2 cellular contexts compared by ENCODE assay signal in the genomic region with DNA sequence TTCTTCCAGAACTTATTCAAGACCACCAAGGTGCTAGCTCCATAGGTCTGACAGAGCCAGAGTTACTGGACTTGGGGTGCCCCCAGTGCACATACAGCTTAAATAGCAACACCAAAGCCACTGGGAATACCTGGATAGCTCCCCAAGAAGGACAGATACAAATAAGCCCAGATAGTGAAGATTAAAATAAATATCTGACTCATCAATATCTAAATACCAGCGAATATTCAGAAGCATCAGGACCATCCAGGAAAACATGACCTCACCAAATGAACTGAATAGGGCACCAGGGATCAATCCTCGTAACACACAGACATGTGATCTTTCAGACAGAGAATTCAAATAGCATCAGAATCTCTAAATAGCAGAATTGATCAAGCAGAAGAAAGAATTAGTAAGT.
TF ChIP-seq lines count a peak whose summit lies in the region.

No MANE protein-coding gene starts in this region.

TF ChIP-seq in HepG2, 621 proteins besides CTCF, POLR2A, EP300 and RAD21:
- no peak for TF ChIP-seq ZNF33B (CRISPR knock-in tag; IDR thresholded peaks at IDR 0.05)
- TF ChIP-seq, protein P1, sequence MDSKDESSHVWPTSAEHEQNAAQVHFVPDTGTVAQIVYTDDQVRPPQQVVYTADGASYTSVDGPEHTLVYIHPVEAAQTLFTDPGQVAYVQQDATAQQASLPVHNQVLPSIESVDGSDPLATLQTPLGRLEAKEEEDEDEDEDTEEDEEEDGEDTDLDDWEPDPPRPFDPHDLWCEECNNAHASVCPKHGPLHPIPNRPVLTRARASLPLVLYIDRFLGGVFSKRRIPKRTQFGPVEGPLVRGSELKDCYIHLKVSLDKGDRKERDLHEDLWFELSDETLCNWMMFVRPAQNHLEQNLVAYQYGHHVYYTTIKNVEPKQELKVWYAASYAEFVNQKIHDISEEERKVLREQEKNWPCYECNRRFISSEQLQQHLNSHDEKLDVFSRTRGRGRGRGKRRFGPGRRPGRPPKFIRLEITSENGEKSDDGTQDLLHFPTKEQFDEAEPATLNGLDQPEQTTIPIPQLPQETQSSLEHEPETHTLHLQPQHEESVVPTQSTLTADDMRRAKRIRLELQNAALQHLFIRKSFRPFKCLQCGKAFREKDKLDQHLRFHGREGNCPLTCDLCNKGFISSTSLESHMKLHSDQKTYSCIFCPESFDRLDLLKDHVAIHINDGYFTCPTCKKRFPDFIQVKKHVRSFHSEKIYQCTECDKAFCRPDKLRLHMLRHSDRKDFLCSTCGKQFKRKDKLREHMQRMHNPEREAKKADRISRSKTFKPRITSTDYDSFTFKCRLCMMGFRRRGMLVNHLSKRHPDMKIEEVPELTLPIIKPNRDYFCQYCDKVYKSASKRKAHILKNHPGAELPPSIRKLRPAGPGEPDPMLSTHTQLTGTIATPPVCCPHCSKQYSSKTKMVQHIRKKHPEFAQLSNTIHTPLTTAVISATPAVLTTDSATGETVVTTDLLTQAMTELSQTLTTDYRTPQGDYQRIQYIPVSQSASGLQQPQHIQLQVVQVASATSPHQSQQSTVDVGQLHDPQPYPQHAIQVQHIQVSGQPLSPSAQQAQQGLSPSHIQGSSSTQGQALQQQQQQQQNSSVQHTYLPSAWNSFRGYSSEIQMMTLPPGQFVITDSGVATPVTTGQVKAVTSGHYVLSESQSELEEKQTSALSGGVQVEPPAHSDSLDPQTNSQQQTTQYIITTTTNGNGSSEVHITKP (CRISPR knock-in tag; IDR thresholded peaks at IDR 0.05; ENCODE audit: low read depth): no peak
- TF ChIP-seq MAFK (conservative IDR thresholded peaks at IDR 0.05 in 1 of 2, IDR thresholded peaks at IDR 0.05 in 1 of 2; ENCODE audit: low read length in 2 of 2): peak; percentile 63 to 86
- no peak for TF ChIP-seq FOSL1 (CRISPR knock-in tag; IDR thresholded peaks at IDR 0.05; ENCODE audit: borderline replicate concordance)
- TF ChIP-seq MAFF (IDR thresholded peaks at IDR 0.05; ENCODE audit: low read depth, low read length): peak; percentile 77
- TF ChIP-seq, protein P2, sequence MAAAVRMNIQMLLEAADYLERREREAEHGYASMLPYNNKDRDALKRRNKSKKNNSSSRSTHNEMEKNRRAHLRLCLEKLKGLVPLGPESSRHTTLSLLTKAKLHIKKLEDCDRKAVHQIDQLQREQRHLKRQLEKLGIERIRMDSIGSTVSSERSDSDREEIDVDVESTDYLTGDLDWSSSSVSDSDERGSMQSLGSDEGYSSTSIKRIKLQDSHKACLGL (CRISPR knock-in tag; IDR thresholded peaks at IDR 0.05): no peak
- TF ChIP-seq MTA1 (CRISPR knock-in tag; IDR thresholded peaks at IDR 0.05; ENCODE audit: borderline replicate concordance): no peak
- TF ChIP-seq TBX2 (CRISPR knock-in tag; IDR thresholded peaks at IDR 0.05; ENCODE audit: borderline replicate concordance): no peak
- no peak for TF ChIP-seq NFYB (CRISPR knock-in tag; IDR thresholded peaks at IDR 0.05)
- TF ChIP-seq IKZF1 (IDR thresholded peaks at IDR 0.05): no peak

TF ChIP-seq in K562, 482 proteins besides CTCF, POLR2A, EP300 and RAD21:
- TF ChIP-seq, protein P3, sequence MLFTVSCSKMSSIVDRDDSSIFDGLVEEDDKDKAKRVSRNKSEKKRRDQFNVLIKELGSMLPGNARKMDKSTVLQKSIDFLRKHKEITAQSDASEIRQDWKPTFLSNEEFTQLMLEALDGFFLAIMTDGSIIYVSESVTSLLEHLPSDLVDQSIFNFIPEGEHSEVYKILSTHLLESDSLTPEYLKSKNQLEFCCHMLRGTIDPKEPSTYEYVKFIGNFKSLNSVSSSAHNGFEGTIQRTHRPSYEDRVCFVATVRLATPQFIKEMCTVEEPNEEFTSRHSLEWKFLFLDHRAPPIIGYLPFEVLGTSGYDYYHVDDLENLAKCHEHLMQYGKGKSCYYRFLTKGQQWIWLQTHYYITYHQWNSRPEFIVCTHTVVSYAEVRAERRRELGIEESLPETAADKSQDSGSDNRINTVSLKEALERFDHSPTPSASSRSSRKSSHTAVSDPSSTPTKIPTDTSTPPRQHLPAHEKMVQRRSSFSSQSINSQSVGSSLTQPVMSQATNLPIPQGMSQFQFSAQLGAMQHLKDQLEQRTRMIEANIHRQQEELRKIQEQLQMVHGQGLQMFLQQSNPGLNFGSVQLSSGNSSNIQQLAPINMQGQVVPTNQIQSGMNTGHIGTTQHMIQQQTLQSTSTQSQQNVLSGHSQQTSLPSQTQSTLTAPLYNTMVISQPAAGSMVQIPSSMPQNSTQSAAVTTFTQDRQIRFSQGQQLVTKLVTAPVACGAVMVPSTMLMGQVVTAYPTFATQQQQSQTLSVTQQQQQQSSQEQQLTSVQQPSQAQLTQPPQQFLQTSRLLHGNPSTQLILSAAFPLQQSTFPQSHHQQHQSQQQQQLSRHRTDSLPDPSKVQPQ (CRISPR knock-in tag; IDR thresholded peaks at IDR 0.05; ENCODE audit: borderline replicate concordance): no peak
- TF ChIP-seq, protein P4, sequence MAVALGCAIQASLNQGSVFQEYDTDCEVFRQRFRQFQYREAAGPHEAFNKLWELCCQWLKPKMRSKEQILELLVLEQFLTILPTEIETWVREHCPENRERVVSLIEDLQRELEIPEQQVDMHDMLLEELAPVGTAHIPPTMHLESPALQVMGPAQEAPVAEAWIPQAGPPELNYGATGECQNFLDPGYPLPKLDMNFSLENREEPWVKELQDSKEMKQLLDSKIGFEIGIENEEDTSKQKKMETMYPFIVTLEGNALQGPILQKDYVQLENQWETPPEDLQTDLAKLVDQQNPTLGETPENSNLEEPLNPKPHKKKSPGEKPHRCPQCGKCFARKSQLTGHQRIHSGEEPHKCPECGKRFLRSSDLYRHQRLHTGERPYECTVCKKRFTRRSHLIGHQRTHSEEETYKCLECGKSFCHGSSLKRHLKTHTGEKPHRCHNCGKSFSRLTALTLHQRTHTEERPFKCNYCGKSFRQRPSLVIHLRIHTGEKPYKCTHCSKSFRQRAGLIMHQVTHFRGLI (CRISPR knock-in tag; IDR thresholded peaks at IDR 0.05): no peak
- TF ChIP-seq, protein P5, sequence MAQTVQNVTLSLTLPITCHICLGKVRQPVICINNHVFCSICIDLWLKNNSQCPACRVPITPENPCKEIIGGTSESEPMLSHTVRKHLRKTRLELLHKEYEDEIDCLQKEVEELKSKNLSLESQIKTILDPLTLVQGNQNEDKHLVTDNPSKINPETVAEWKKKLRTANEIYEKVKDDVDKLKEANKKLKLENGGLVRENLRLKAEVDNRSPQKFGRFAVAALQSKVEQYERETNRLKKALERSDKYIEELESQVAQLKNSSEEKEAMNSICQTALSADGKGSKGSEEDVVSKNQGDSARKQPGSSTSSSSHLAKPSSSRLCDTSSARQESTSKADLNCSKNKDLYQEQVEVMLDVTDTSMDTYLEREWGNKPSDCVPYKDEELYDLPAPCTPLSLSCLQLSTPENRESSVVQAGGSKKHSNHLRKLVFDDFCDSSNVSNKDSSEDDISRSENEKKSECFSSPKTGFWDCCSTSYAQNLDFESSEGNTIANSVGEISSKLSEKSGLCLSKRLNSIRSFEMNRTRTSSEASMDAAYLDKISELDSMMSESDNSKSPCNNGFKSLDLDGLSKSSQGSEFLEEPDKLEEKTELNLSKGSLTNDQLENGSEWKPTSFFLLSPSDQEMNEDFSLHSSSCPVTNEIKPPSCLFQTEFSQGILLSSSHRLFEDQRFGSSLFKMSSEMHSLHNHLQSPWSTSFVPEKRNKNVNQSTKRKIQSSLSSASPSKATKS (CRISPR knock-in tag; IDR thresholded peaks at IDR 0.05): no peak
- TF ChIP-seq, protein P6, sequence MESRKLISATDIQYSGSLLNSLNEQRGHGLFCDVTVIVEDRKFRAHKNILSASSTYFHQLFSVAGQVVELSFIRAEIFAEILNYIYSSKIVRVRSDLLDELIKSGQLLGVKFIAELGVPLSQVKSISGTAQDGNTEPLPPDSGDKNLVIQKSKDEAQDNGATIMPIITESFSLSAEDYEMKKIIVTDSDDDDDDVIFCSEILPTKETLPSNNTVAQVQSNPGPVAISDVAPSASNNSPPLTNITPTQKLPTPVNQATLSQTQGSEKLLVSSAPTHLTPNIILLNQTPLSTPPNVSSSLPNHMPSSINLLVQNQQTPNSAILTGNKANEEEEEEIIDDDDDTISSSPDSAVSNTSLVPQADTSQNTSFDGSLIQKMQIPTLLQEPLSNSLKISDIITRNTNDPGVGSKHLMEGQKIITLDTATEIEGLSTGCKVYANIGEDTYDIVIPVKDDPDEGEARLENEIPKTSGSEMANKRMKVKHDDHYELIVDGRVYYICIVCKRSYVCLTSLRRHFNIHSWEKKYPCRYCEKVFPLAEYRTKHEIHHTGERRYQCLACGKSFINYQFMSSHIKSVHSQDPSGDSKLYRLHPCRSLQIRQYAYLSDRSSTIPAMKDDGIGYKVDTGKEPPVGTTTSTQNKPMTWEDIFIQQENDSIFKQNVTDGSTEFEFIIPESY (CRISPR knock-in tag; IDR thresholded peaks at IDR 0.05): no peak
- TF ChIP-seq MAFF (IDR thresholded peaks at IDR 0.05; ENCODE audit: low read length): peak; percentile 49
- TF ChIP-seq ZNF316 (IDR thresholded peaks at IDR 0.05): peak; percentile 45; the same call in 1 of the 2 replicates
- TF ChIP-seq MAFK (IDR thresholded peaks at IDR 0.05; ENCODE audit: low read length): peak; percentile 44; the same call in 1 of the 2 replicates
